In genomic region chr4:8041868-8042267, GRCh38 we compare ENCODE assay signal across 26 cellular contexts.
"Had no signal": no experiment of that assay in that cellular context is flagged by ENCODE, and none has a peak within 500 bp of the region (broad histone marks: within the 10 kb centered on the region; RNA-seq: fewer than 3 reads in every experiment).

No MANE protein-coding gene starts in this region.

- ATAC-seq: foreskin keratinocyte; heart right ventricle; left cardiac atrium; left lung; mucosa of descending colon; natural killer cell treated with Interleukin-12 subunit alpha and Interleukin-12 subunit beta and Interleukin-15 and Interleukin-18, amount 100 ng/mL, for 72 hours; right cardiac atrium; stimulated activated naive CD8-positive, alpha-beta T cell treated with anti-CD3 and anti-CD28 coated beads, Interleukin-15, amount 100 ng/mL, for 72 hours; upper lobe of right lung had no signal

- H3K4me1 ChIP-seq: colonic mucosa, esophagus muscularis mucosa, foreskin keratinocyte, heart right ventricle, left lung, prostate gland, suprapubic skin, upper lobe of right lung, uterus had no signal

- H3K4me3 ChIP-seq: colonic mucosa, esophagus muscularis mucosa, heart right ventricle, left lung, mucosa of descending colon, neural progenitor cell, prostate gland, suprapubic skin, transverse colon, upper lobe of right lung, uterus had no signal

- H3K9ac ChIP-seq: neural progenitor cell had no signal

- H3K27me3 ChIP-seq: colonic mucosa, esophagus muscularis mucosa, heart right ventricle, left lung, neural progenitor cell, suprapubic skin, transverse colon, upper lobe of right lung, uterus had no signal

- H3K9me3 ChIP-seq: colonic mucosa, esophagus muscularis mucosa, heart right ventricle, left lung, mucosa of descending colon, prostate gland, suprapubic skin, transverse colon, upper lobe of right lung, uterus had no signal

- H3K27ac ChIP-seq: colonic mucosa, esophagus muscularis mucosa, foreskin keratinocyte, heart right ventricle, left lung, neural progenitor cell, prostate gland, suprapubic skin, transverse colon, upper lobe of right lung, uterus had no signal

- H3K36me3 ChIP-seq: colonic mucosa, heart right ventricle, left lung, neural progenitor cell, prostate gland, suprapubic skin, transverse colon, upper lobe of right lung, uterus had no signal

- H3K4me2 ChIP-seq: neural progenitor cell had no signal

- DNase-seq: colonic mucosa; effector CD8-positive, alpha-beta T cell; endodermal cell; foreskin keratinocyte; glutamatergic neuron; heart right ventricle; hippocampal formation; left cardiac atrium; mesenchymal stem cell; mucosa of descending colon; naive B cell; small intestine; stimulated activated CD4-positive, alpha-beta T cell treated with anti-CD3 and anti-CD28 coated beads, Interleukin-15, amount 100 ng/mL, for 24 hours; stimulated activated CD4-positive, alpha-beta T cell treated with anti-CD3 and anti-CD28 coated beads, Interleukin-2, amount 100 ng/mL, for 48 hours; stimulated activated naive CD4-positive, alpha-beta T cell; stimulated activated naive CD8-positive, alpha-beta T cell treated with anti-CD3 and anti-CD28 coated beads, Interleukin-15, amount 100 ng/mL, for 72 hours; transverse colon; upper lobe of right lung; uterus had no signal
